Comparison of ENCODE assay signal across 1 cellular context in the genomic region with DNA sequence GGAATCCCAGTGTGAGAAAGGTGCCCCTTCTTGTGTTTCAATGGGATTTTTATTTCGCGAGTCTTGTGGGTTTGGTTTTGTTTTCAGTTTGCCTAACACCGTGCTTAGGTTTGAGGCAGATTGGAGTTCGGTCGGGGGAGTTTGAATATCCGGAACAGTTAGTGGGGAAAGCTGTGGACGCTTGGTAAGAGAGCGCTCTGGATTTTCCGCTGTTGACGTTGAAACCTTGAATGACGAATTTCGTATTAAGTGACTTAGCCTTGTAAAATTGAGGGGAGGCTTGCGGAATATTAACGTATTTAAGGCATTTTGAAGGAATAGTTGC.
A peak's percentile ranks its signal among the peaks of the same experiment; 100 is the strongest.
TF ChIP-seq lines count a peak whose summit lies in the region.

No MANE protein-coding gene starts in this region.

TF ChIP-seq in WTC11, 78 proteins besides CTCF, POLR2A, EP300 and RAD21 (continued from another document):
- TF ChIP-seq, protein P1, sequence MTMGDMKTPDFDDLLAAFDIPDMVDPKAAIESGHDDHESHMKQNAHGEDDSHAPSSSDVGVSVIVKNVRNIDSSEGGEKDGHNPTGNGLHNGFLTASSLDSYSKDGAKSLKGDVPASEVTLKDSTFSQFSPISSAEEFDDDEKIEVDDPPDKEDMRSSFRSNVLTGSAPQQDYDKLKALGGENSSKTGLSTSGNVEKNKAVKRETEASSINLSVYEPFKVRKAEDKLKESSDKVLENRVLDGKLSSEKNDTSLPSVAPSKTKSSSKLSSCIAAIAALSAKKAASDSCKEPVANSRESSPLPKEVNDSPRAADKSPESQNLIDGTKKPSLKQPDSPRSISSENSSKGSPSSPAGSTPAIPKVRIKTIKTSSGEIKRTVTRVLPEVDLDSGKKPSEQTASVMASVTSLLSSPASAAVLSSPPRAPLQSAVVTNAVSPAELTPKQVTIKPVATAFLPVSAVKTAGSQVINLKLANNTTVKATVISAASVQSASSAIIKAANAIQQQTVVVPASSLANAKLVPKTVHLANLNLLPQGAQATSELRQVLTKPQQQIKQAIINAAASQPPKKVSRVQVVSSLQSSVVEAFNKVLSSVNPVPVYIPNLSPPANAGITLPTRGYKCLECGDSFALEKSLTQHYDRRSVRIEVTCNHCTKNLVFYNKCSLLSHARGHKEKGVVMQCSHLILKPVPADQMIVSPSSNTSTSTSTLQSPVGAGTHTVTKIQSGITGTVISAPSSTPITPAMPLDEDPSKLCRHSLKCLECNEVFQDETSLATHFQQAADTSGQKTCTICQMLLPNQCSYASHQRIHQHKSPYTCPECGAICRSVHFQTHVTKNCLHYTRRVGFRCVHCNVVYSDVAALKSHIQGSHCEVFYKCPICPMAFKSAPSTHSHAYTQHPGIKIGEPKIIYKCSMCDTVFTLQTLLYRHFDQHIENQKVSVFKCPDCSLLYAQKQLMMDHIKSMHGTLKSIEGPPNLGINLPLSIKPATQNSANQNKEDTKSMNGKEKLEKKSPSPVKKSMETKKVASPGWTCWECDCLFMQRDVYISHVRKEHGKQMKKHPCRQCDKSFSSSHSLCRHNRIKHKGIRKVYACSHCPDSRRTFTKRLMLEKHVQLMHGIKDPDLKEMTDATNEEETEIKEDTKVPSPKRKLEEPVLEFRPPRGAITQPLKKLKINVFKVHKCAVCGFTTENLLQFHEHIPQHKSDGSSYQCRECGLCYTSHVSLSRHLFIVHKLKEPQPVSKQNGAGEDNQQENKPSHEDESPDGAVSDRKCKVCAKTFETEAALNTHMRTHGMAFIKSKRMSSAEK (CRISPR knock-in tag; IDR thresholded peaks at IDR 0.05; ENCODE audit: borderline replicate concordance), result 0 out of 2 replicates have a peak, but pooled peaks have one; percentile 17
